ENCODE assay signal across 14 cellular contexts in genomic region chr2:172329404-172330059, GRCh38.
DNase-seq lines count a peak whose midpoint lies in the region; ATAC-seq and TF ChIP-seq lines count a peak whose summit lies in the region.
"Had no signal": no experiment of that assay in that cellular context is flagged by ENCODE, and none has a peak within 500 bp of the region (broad histone marks: within the 10 kb centered on the region; RNA-seq: fewer than 3 reads in every experiment).

No MANE protein-coding gene starts in this region.

- H4K20me1 ChIP-seq in osteoblast (ENCODE audit: insufficient read depth, low read length): no peaks in the 10 kb centered on the region

- TF ChIP-seq CTCF in right atrium auricular region (IDR thresholded peaks at IDR 0.05): no peak
- TF ChIP-seq CTCF in osteoblast (IDR thresholded peaks at IDR 0.05; ENCODE audit: extremely low read depth, low read depth, low read length): no peak
- TF ChIP-seq CTCF in upper lobe of left lung (IDR thresholded peaks at IDR 0.05): no peak

- TF ChIP-seq POLR2A in upper lobe of left lung (IDR thresholded peaks at IDR 0.05): no peak

- no peak overlapping the region for H3K4me2 ChIP-seq in osteoblast (ENCODE audit: insufficient read depth, low read length)

- H3K27me3 ChIP-seq in right atrium auricular region (no peaks in the 10 kb centered on the region), osteoblast (ENCODE audit: insufficient read depth, low read length) (no peaks in the 10 kb centered on the region), upper lobe of left lung (no peaks in the 10 kb centered on the region)
- H3K27me3 ChIP-seq: neutrophil had no signal

- no peaks in the 10 kb centered on the region for H3K79me2 ChIP-seq in osteoblast (ENCODE audit: insufficient read depth, low read length)

- peak in 2 of 4 donors; percentile 24 to 83 for TF ChIP-seq EP300 in upper lobe of left lung (IDR thresholded peaks at IDR 0.05)

- WGBS in upper lobe of left lung, 2 donors: 35 to 52% methylated on average over 5 to 11 of the region's 11 CpGs

- H3K36me3 ChIP-seq in right atrium auricular region (no peaks in the 10 kb centered on the region), osteoblast (ENCODE audit: insufficient read depth, low read length) (no peaks in the 10 kb centered on the region), upper lobe of left lung (no peaks in the 10 kb centered on the region)
- H3K36me3 ChIP-seq: neutrophil had no signal

- ATAC-seq in upper lobe of left lung (ENCODE audit: low FRiP score in 2 of 2): peak in 1 of 2 donors; percentile 35

- H3K27ac ChIP-seq in right atrium auricular region: peak overlapping the region in 1 of 2 donors; percentile 26
- H3K27ac ChIP-seq in osteoblast (ENCODE audit: low read depth, low read length): no peak overlapping the region
- H3K27ac ChIP-seq in upper lobe of left lung: peak overlapping the region; percentile 49 to 63 (median 56)
- H3K27ac ChIP-seq: neutrophil had no signal

- DNase-seq in dermis microvascular lymphatic vessel endothelial cell (ENCODE audit: low read depth in 2 of 2) (peak; percentile 82 to 84), right atrium auricular region (ENCODE audit: low spot score) (peak; percentile 70), osteoblast (ENCODE audit: insufficient read length, low spot score, missing footprints) (peak; percentile 34), upper lobe of left lung (peak; percentile 34 to 45), NCI-H187 (lab: John Stamatoyannopoulos, UW) (no peak), DMS79 treated with DMSO at 0.1 percent for 48 hours (lab: John Stamatoyannopoulos, UW) (no peak), NCI-H82 treated with DMSO at 0.1 percent for 48 hours (lab: John Stamatoyannopoulos, UW; ENCODE audit: unreplicated experiment) (no peak)
- DNase-seq: activated CD4-positive, alpha-beta T cell treated with anti-CD3 and anti-CD28 coated beads for 1 hour; activated CD8-positive, alpha-beta memory T cell treated with anti-CD3 and anti-CD28 coated beads, Interleukin-2, amount 50 U/mL, for 4 hours; NCI-H1092; NCI-H2171 treated with DMSO at 0.1 percent for 48 hours; SHP77 treated with DMSO at 0.1 percent for 48 hours; stimulated activated naive CD4-positive, alpha-beta T cell treated with Interleukin-2 at 50 U/mL for 16 hours had no signal

- H3K9me3 ChIP-seq in right atrium auricular region (no peaks in the 10 kb centered on the region), osteoblast (ENCODE audit: low read depth, low read length) (no peaks in the 10 kb centered on the region), upper lobe of left lung (no peaks in the 10 kb centered on the region)
- H3K9me3 ChIP-seq: neutrophil had no signal

- H2AFZ ChIP-seq in osteoblast (ENCODE audit: low read length): no peak overlapping the region

- H3K4me1 ChIP-seq in right atrium auricular region (peaks cover 0 to 18% of the 10 kb centered on the region in 2 donors), osteoblast (ENCODE audit: insufficient read depth, low read length) (peaks cover 9% of the 10 kb centered on the region), upper lobe of left lung (peaks cover 0 to 17% (median 16%) of the 10 kb centered on the region in 4 donors)

- H3K4me3 ChIP-seq in right atrium auricular region (no peak overlapping the region), osteoblast (ENCODE audit: insufficient read depth, low read length) (no peak overlapping the region), upper lobe of left lung (no peak overlapping the region)

Comparison
In these comparisons a context has a peak if more than half of its experiments do, and no peak if none do; other contexts are left out.
1. DNase-seq: peak in dermis microvascular lymphatic vessel endothelial cell (2 of 2), right atrium auricular region (single experiment), osteoblast (single experiment) and upper lobe of left lung (2 of 2); none in NCI-H187 (0 of 2), DMS79 treated with DMSO at 0.1 percent for 48 hours (single experiment) and NCI-H82 treated with DMSO at 0.1 percent for 48 hours (single experiment).